Comparison of ENCODE assay signal across 1 cellular context in the genomic region with DNA sequence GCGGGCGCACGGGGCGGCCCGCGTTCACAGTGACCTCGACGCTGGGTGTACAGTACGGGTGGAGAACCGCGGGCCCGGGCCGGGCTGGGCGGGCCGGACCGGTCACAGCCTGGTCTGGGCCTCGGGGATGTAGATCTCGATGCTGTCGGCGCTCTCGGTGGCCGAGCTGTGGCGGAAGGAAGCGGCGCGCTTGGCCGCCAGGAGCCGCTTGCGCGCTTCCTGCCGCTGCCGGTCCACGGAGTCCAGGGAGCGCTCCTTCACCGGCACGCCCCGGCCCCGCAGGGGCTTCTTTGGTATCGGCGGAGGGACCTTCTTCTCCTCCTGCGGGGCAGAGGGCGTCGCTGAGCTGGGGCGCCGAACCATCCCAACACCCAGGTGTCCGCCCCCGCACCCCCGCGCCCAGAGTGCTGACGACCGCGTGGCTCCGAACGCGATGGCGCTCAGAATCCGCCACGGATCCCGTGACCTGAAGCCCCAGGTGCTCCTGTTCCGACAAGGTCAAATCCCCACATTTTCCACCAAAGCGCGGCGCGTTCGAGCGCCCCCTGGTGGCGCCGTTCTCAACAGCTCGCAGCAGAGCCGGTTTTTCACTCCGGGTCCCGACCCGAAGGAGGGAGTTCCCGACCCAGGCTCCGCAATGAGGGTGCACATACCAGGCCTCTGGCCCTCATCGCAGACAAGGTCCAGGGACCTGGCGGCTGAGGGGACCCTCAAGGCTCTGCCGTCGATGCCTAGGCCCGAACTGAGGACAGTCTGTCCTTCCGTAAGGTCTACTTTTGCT.
TF ChIP-seq lines count a peak whose summit lies in the region.

No MANE protein-coding gene starts in this region.

TF ChIP-seq in GM12878, 131 proteins besides CTCF, POLR2A, EP300 and RAD21 (continued from another document):
- TF ChIP-seq, protein P1, sequence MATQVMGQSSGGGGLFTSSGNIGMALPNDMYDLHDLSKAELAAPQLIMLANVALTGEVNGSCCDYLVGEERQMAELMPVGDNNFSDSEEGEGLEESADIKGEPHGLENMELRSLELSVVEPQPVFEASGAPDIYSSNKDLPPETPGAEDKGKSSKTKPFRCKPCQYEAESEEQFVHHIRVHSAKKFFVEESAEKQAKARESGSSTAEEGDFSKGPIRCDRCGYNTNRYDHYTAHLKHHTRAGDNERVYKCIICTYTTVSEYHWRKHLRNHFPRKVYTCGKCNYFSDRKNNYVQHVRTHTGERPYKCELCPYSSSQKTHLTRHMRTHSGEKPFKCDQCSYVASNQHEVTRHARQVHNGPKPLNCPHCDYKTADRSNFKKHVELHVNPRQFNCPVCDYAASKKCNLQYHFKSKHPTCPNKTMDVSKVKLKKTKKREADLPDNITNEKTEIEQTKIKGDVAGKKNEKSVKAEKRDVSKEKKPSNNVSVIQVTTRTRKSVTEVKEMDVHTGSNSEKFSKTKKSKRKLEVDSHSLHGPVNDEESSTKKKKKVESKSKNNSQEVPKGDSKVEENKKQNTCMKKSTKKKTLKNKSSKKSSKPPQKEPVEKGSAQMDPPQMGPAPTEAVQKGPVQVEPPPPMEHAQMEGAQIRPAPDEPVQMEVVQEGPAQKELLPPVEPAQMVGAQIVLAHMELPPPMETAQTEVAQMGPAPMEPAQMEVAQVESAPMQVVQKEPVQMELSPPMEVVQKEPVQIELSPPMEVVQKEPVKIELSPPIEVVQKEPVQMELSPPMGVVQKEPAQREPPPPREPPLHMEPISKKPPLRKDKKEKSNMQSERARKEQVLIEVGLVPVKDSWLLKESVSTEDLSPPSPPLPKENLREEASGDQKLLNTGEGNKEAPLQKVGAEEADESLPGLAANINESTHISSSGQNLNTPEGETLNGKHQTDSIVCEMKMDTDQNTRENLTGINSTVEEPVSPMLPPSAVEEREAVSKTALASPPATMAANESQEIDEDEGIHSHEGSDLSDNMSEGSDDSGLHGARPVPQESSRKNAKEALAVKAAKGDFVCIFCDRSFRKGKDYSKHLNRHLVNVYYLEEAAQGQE (IDR thresholded peaks at IDR 0.05; ENCODE audit: low read depth, low read length), result no peak
- TF ChIP-seq TAF1 (IDR thresholded peaks at IDR 0.05; ENCODE audit: borderline replicate concordance, low read depth, low read length) (peak; percentile 56; the same call in 1 of the 2 replicates), IKZF1 (conservative IDR thresholded peaks at IDR 0.05) (peak; percentile 90), CREM (IDR thresholded peaks at IDR 0.05; ENCODE audit: low read depth) (no peak), ZSCAN29 (IDR thresholded peaks at IDR 0.05) (peak; percentile 49; the same call in 1 of the 2 replicates), EED (IDR thresholded peaks at IDR 0.05; ENCODE audit: low read depth) (no peak), JUNB (IDR thresholded peaks at IDR 0.05) (no peak), EGR1 (IDR thresholded peaks at IDR 0.05; ENCODE audit: borderline replicate concordance in 1 of 2, low read depth in 2 of 2, low read length in 2 of 2) (peak in 1 of 2 experiments; percentile 89; a peak in 2 of 3 replicates), ZNF274 (IDR thresholded peaks at IDR 0.05; ENCODE audit: insufficient read depth, insufficient read length) (no peak), KDM1A (IDR thresholded peaks at IDR 0.05; ENCODE audit: borderline replicate concordance) (no peak), DPF2 (IDR thresholded peaks at IDR 0.05) (peak; percentile 88), BACH1 (IDR thresholded peaks at IDR 0.05; ENCODE audit: borderline replicate concordance) (peak; percentile 64), RUNX3 (IDR thresholded peaks at IDR 0.05; ENCODE audit: low read length) (no peak), TCF12 (IDR thresholded peaks at IDR 0.05; ENCODE audit: low read depth, low read length) (peak; percentile 53; the same call in 1 of the 2 replicates), NR2F1 (conservative IDR thresholded peaks at IDR 0.05) (peak; percentile 93), ZNF207 (IDR thresholded peaks at IDR 0.05; ENCODE audit: borderline replicate concordance) (peak; percentile 52; the same call in 1 of the 2 replicates), SIX5 (IDR thresholded peaks at IDR 0.05; ENCODE audit: low read depth, low read length, severe bottlenecking) (no peak), ETV6 (conservative IDR thresholded peaks at IDR 0.05 in 1 of 2, IDR thresholded peaks at IDR 0.05 in 1 of 2; ENCODE audit: borderline replicate concordance in 1 of 2, low read depth in 1 of 2) (0 out of 4 replicates have a peak, but pooled peaks of 1 of the 2 experiments have one; percentile 10), NBN (IDR thresholded peaks at IDR 0.05) (peak; percentile 81), IKZF2 (IDR thresholded peaks at IDR 0.05) (peak; percentile 78), BRCA1 (IDR thresholded peaks at IDR 0.05; ENCODE audit: low read depth, low read length) (no peak), SUPT20H (IDR thresholded peaks at IDR 0.05; ENCODE audit: borderline replicate concordance, control insufficient read depth, low read depth, low read length) (no peak), LARP7 (IDR thresholded peaks at IDR 0.05) (peak; percentile 90), IRF4 (IDR thresholded peaks at IDR 0.05; ENCODE audit: low read depth, low read length) (no peak), GATAD2B (conservative IDR thresholded peaks at IDR 0.05; ENCODE audit: low read depth) (peak; percentile 93), POLR2AphosphoS5 (IDR thresholded peaks at IDR 0.05; ENCODE audit: low read length) (peak; percentile 70; the same call in 1 of the 2 replicates), SMARCA5 (IDR thresholded peaks at IDR 0.05) (peak; percentile 94), SUZ12 (IDR thresholded peaks at IDR 0.05; ENCODE audit: unreplicated experiment) (no peak), MEF2A (IDR thresholded peaks at IDR 0.05; ENCODE audit: insufficient read depth, low read depth, low read length) (no peak), HDAC6 (IDR thresholded peaks at IDR 0.05; ENCODE audit: unreplicated experiment) (no peak), HDGF (IDR thresholded peaks at IDR 0.05) (no peak), YBX1 (IDR thresholded peaks at IDR 0.05) (no peak)
- TF ChIP-seq, protein P2, sequence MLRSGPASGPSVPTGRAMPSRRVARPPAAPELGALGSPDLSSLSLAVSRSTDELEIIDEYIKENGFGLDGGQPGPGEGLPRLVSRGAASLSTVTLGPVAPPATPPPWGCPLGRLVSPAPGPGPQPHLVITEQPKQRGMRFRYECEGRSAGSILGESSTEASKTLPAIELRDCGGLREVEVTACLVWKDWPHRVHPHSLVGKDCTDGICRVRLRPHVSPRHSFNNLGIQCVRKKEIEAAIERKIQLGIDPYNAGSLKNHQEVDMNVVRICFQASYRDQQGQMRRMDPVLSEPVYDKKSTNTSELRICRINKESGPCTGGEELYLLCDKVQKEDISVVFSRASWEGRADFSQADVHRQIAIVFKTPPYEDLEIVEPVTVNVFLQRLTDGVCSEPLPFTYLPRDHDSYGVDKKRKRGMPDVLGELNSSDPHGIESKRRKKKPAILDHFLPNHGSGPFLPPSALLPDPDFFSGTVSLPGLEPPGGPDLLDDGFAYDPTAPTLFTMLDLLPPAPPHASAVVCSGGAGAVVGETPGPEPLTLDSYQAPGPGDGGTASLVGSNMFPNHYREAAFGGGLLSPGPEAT (IDR thresholded peaks at IDR 0.05; ENCODE audit: low read depth), result peak; percentile 68
- TF ChIP-seq, protein P3, sequence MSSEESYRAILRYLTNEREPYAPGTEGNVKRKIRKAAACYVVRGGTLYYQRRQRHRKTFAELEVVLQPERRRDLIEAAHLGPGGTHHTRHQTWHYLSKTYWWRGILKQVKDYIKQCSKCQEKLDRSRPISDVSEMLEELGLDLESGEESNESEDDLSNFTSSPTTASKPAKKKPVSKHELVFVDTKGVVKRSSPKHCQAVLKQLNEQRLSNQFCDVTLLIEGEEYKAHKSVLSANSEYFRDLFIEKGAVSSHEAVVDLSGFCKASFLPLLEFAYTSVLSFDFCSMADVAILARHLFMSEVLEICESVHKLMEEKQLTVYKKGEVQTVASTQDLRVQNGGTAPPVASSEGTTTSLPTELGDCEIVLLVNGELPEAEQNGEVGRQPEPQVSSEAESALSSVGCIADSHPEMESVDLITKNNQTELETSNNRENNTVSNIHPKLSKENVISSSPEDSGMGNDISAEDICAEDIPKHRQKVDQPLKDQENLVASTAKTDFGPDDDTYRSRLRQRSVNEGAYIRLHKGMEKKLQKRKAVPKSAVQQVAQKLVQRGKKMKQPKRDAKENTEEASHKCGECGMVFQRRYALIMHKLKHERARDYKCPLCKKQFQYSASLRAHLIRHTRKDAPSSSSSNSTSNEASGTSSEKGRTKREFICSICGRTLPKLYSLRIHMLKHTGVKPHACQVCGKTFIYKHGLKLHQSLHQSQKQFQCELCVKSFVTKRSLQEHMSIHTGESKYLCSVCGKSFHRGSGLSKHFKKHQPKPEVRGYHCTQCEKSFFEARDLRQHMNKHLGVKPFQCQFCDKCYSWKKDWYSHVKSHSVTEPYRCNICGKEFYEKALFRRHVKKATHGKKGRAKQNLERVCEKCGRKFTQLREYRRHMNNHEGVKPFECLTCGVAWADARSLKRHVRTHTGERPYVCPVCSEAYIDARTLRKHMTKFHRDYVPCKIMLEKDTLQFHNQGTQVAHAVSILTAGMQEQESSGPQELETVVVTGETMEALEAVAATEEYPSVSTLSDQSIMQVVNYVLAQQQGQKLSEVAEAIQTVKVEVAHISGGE (CRISPR knock-in tag; IDR thresholded peaks at IDR 0.05), result no peak
- TF ChIP-seq, protein P4, sequence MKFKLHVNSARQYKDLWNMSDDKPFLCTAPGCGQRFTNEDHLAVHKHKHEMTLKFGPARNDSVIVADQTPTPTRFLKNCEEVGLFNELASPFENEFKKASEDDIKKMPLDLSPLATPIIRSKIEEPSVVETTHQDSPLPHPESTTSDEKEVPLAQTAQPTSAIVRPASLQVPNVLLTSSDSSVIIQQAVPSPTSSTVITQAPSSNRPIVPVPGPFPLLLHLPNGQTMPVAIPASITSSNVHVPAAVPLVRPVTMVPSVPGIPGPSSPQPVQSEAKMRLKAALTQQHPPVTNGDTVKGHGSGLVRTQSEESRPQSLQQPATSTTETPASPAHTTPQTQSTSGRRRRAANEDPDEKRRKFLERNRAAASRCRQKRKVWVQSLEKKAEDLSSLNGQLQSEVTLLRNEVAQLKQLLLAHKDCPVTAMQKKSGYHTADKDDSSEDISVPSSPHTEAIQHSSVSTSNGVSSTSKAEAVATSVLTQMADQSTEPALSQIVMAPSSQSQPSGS (IDR thresholded peaks at IDR 0.05; ENCODE audit: low read length), result no peak
- TF ChIP-seq, protein P5, sequence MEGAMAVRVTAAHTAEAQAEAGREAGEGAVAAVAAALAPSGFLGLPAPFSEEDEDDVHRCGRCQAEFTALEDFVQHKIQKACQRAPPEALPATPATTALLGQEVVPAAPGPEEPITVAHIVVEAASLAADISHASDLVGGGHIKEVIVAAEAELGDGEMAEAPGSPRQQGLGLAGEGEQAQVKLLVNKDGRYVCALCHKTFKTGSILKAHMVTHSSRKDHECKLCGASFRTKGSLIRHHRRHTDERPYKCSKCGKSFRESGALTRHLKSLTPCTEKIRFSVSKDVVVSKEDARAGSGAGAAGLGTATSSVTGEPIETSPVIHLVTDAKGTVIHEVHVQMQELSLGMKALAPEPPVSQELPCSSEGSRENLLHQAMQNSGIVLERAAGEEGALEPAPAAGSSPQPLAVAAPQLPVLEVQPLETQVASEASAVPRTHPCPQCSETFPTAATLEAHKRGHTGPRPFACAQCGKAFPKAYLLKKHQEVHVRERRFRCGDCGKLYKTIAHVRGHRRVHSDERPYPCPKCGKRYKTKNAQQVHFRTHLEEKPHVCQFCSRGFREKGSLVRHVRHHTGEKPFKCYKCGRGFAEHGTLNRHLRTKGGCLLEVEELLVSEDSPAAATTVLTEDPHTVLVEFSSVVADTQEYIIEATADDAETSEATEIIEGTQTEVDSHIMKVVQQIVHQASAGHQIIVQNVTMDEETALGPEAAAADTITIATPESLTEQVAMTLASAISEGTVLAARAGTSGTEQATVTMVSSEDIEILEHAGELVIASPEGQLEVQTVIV (IDR thresholded peaks at IDR 0.05; ENCODE audit: borderline replicate concordance, partially characterized antibody), result peak; percentile 43
